ENCODE assay signal across 8 cellular contexts in genomic region chr7:43834463-43835251, GRCh38. TPM values are rescaled to one million over a fixed set of nuclear protein-coding genes. Genes with fewer than 3 reads are reported as not detected.
DNase-seq lines count a peak whose midpoint lies in the region; ATAC-seq, FAIRE-seq and TF ChIP-seq lines count a peak whose summit lies in the region.

No MANE protein-coding gene starts in this region.

- H3K4me3 ChIP-seq in astrocyte of the spinal cord (ENCODE audit: low read depth, low read length): no peak overlapping the region
- H3K4me3 ChIP-seq in psoas muscle: peak overlapping the region; percentile 26

- FAIRE-seq in GM12892 (lab: Jason Lieb, UNC) (peak; percentile 87), RCC 7860 (lab: Jason Lieb, UNC) (no peak)

- H3K27ac Mint-ChIP-seq in nephron progenitor cell (no peak overlapping the region), endothelial cell (ENCODE audit: unreplicated experiment) (no peak overlapping the region)

- no peak for DNase-seq in GM12892 (ENCODE audit: insufficient read length)
- DNase-seq in RCC 7860 (ENCODE audit: low spot score): peak; percentile 76
- peak; percentile 12 for DNase-seq in astrocyte of the spinal cord (ENCODE audit: low read depth, low spot score)
- no peak for DNase-seq in psoas muscle
- DNase-seq in nephron progenitor cell: no peak
- DNase-seq in NCI-H345 (lab: John Stamatoyannopoulos, UW): no peak
- no peak for DNase-seq in endothelial cell (ENCODE audit: low spot score)

- peaks cover 6% of the 10 kb centered on the region for H3K4me1 Mint-ChIP-seq in nephron progenitor cell
- H3K4me1 Mint-ChIP-seq in endothelial cell (ENCODE audit: unreplicated experiment): no peaks in the 10 kb centered on the region

- H3K27ac ChIP-seq in psoas muscle: no peak overlapping the region

- no peaks in the 10 kb centered on the region for H3K4me1 ChIP-seq in psoas muscle

- intact Hi-C loops in psoas muscle (cut with DNase I): loop anchor here (10.0 kb wide), 4 partner anchors 80 to 890 kb away; partner anchors contain the start of genes BLVRA (in 1 of the 2), COA1 (in 1 of the 2) and STK17A (in 1 of the 2)

- H3K9me3 Mint-ChIP-seq in nephron progenitor cell: peaks cover 27% of the 10 kb centered on the region
- H3K9me3 Mint-ChIP-seq in endothelial cell (ENCODE audit: unreplicated experiment): peaks cover 3% of the 10 kb centered on the region

- H3K4me3 Mint-ChIP-seq in nephron progenitor cell (no peak overlapping the region), endothelial cell (ENCODE audit: unreplicated experiment) (no peak overlapping the region)

- WGBS in psoas muscle, 3 donors: 63 to 72% (median 68%) methylated on average over 8 of the region's 8 CpGs

- peaks cover 8% of the 10 kb centered on the region for H3K27me3 Mint-ChIP-seq in nephron progenitor cell (ENCODE audit: low read depth, poor library complexity)
- peaks cover 2% of the 10 kb centered on the region for H3K27me3 Mint-ChIP-seq in endothelial cell (ENCODE audit: unreplicated experiment)

- TF ChIP-seq CTCF in astrocyte of the spinal cord (IDR thresholded peaks at IDR 0.05; ENCODE audit: low read depth, low read length) (no peak), psoas muscle (IDR thresholded peaks at IDR 0.05) (no peak), nephron progenitor cell (IDR thresholded peaks at IDR 0.05) (no peak), endothelial cell (IDR thresholded peaks at IDR 0.05; ENCODE audit: unreplicated experiment) (no peak)

- ATAC-seq in HG02798 (IDR thresholded peaks at IDR 0.05; ENCODE audit: poor library complexity, unreplicated experiment): peak; percentile 57
- no peak for ATAC-seq in psoas muscle

- in situ Hi-C loops in astrocyte of the spinal cord (cut with HindIII; ENCODE audit: low sequenced_read_pairs): no loop called here

- no peaks in the 10 kb centered on the region for H3K9me3 ChIP-seq in psoas muscle

- H3K27me3 ChIP-seq in psoas muscle (ENCODE audit: insufficient read depth in 3 of 3, low read length in 2 of 3): peaks cover 0 to 4% (median 0%) of the 10 kb centered on the region in 3 donors

- TF ChIP-seq POLR2A in GM12892 (IDR thresholded peaks at IDR 0.05; ENCODE audit: low read depth, low read length): no peak

- H3K36me3 ChIP-seq in psoas muscle (ENCODE audit: insufficient read depth in 1 of 2, low read depth in 1 of 2): no peaks in the 10 kb centered on the region

- H3K36me3 Mint-ChIP-seq in nephron progenitor cell (ENCODE audit: low read depth) (no peaks in the 10 kb centered on the region), endothelial cell (ENCODE audit: low read depth, unreplicated experiment) (no peaks in the 10 kb centered on the region)

RNA-seq across cellular contexts. Expression of gene MRPS24, which starts 34.7 kb away (rescaled TPM):
- polyA plus RNA-seq in GM12892 (2012; ENCODE audit: missing spikeins): 91.9 TPM
- total RNA-seq in psoas muscle (100 to 1,000 TPM; 173 to 200 (median 189) TPM), endothelial cell (ENCODE audit: unreplicated experiment) (51.8 TPM)
- 100 to 1,000 TPM; 262 to 430 (median 322) TPM for polyA plus RNA-seq in psoas muscle

Comparison
In these comparisons a context has a peak if more than half of its experiments do, and no peak if none do; other contexts are left out.
1. DNase-seq: peak in RCC 7860 (single experiment) and astrocyte of the spinal cord (single experiment); none in GM12892 (single experiment), psoas muscle (0 of 2), nephron progenitor cell (single experiment), NCI-H345 (single experiment) and endothelial cell (single experiment).